Comparison of ENCODE assay signal across 9 cellular contexts in the genomic region with DNA sequence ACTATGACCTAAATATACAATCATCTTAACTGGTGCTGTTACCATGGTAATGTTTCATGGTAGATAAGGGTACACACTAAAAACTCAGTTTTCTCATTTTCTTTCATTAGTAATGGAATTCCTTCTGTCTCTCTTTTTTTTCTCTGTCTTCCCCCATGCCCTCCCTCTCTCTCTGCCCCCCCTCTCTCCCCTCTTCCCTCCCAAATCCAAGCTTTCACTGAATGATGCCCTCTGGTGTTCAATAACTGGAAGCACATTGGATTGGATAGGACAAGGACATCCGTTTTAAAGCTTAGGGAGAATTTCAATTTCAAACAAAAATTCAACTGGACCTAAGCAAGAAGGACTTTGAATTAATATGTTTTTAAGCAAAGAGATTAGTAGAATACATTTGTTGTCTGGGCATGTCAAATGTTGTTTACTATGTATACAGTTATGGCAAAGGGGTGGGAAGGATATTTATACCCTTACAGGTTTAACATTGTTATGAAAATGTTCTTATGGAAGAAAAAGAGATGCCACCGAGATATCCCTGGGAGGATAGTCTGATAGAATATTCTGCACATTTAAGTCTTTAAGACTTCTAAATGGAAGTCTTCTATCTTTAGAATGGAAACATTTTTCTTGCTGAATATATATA. TPM values are rescaled to one million over a fixed set of nuclear protein-coding genes. Genes with fewer than 3 reads are reported as not detected.
A peak's percentile ranks its signal among the peaks of the same experiment; 100 is the strongest.
DNase-seq lines count a peak whose midpoint lies in the region; ATAC-seq and TF ChIP-seq lines count a peak whose summit lies in the region.
"Had no signal": no experiment of that assay in that cellular context is flagged by ENCODE, and none has a peak within 500 bp of the region (broad histone marks: within the 10 kb centered on the region; RNA-seq: fewer than 3 reads in every experiment).

No MANE protein-coding gene starts in this region.

- no peak overlapping the region for H3K4me3 ChIP-seq in smooth muscle cell

- no peaks in the 10 kb centered on the region for H3K36me3 ChIP-seq in smooth muscle cell (ENCODE audit: low read depth)

- no peak overlapping the region for H2AFZ ChIP-seq in smooth muscle cell (ENCODE audit: low read depth)

- TF ChIP-seq CTCF in endothelial cell (IDR thresholded peaks at IDR 0.05; ENCODE audit: unreplicated experiment) (peak; percentile 74), smooth muscle cell (IDR thresholded peaks at IDR 0.05; ENCODE audit: borderline replicate concordance, insufficient read depth, poor library complexity, severe bottlenecking) (peak; percentile 56)

- intact Hi-C loops in head of caudate nucleus (cut with DNase I) = no loop called here

- ATAC-seq in HG03520 (IDR thresholded peaks at IDR 0.05; ENCODE audit: unreplicated experiment) = no peak

- no peak overlapping the region for H3K27ac ChIP-seq in smooth muscle cell (ENCODE audit: low read depth)

- no peaks in the 10 kb centered on the region for H3K36me3 Mint-ChIP-seq in endothelial cell (ENCODE audit: low read depth, unreplicated experiment)

- no peak overlapping the region for H3K4me3 Mint-ChIP-seq in endothelial cell (ENCODE audit: unreplicated experiment)

- H3K27ac Mint-ChIP-seq in endothelial cell (ENCODE audit: unreplicated experiment) = no peak overlapping the region

- no peak overlapping the region for H3K9ac ChIP-seq in smooth muscle cell (ENCODE audit: low read depth)

- peaks cover 12% of the 10 kb centered on the region for H3K4me1 Mint-ChIP-seq in endothelial cell (ENCODE audit: unreplicated experiment)

- WGBS in smooth muscle cell (ENCODE audit: low lambda C conversion rate) = 32% methylated on average over 2 of the region's 2 CpGs

- no peaks in the 10 kb centered on the region for H3K79me2 ChIP-seq in smooth muscle cell (ENCODE audit: low read depth)

- no peaks in the 10 kb centered on the region for H4K20me1 ChIP-seq in smooth muscle cell (ENCODE audit: low read depth)

- peaks cover 45% of the 10 kb centered on the region for H3K27me3 ChIP-seq in smooth muscle cell (ENCODE audit: low read depth)

- H3K4me2 ChIP-seq in smooth muscle cell = no peak overlapping the region

- H3F3A ChIP-seq in smooth muscle cell (ENCODE audit: low read depth) = no peaks in the 10 kb centered on the region

- no peaks in the 10 kb centered on the region for H3K9me3 ChIP-seq in smooth muscle cell (replicated peaks; ENCODE audit: low read depth)

- peaks cover 17% of the 10 kb centered on the region for H3K4me1 ChIP-seq in smooth muscle cell (ENCODE audit: low read depth)

- DNase-seq in NCI-H510A treated with DMSO at 0.1 percent for 48 hours (lab: John Stamatoyannopoulos, UW) = peak; percentile 24
- DNase-seq in NCI-H510A (lab: John Stamatoyannopoulos, UW) = no peak
- DNase-seq in NCI-H748 (lab: John Stamatoyannopoulos, UW; ENCODE audit: unreplicated experiment) = peak; percentile 30
- no peak for DNase-seq in endothelial cell (ENCODE audit: low spot score)
- DNase-seq in smooth muscle cell (lab: John Stamatoyannopoulos, UW; ENCODE audit: unreplicated experiment) = no peak
- DNase-seq in effector CD8-positive, alpha-beta T cell (lab: John Stamatoyannopoulos, UW) = no peak
- DNase-seq in head of caudate nucleus = no peak
- DNase-seq: T-helper 2 cell had no signal

- H3K27me3 Mint-ChIP-seq in endothelial cell (ENCODE audit: unreplicated experiment) = peaks cover 3% of the 10 kb centered on the region

- no peaks in the 10 kb centered on the region for H3K9me3 Mint-ChIP-seq in endothelial cell (ENCODE audit: unreplicated experiment)

RNA-seq across cellular contexts. Expression of gene CHRM2, which starts 6.1 kb away (rescaled TPM):
- not detected for total RNA-seq in endothelial cell (ENCODE audit: unreplicated experiment)
- total RNA-seq in smooth muscle cell = 3.0 and 3.4 TPM in 2 replicates
- polyA plus RNA-seq in smooth muscle cell = 0.33 and 0.40 TPM in 2 replicates

Comparison
In these comparisons a context has a peak if more than half of its experiments do, and no peak if none do; other contexts are left out.
1. DNase-seq: peak in NCI-H510A treated with DMSO at 0.1 percent for 48 hours (single experiment) and NCI-H748 (single experiment); none in NCI-H510A (single experiment), endothelial cell (single experiment), smooth muscle cell (single experiment), effector CD8-positive, alpha-beta T cell (single experiment) and head of caudate nucleus (0 of 42).